ENCODE assay signal across 8 cellular contexts in genomic region chr5:59893436-59894227, GRCh38. TPM values are rescaled to one million over a fixed set of nuclear protein-coding genes. Genes with fewer than 3 reads are reported as not detected.
DNase-seq lines count a peak whose midpoint lies in the region; ATAC-seq and TF ChIP-seq lines count a peak whose summit lies in the region.

Gene PDE4D (minus strand): TSS chr5:59893726.

- peak within 1 kb of the TSS; percentile 26 for H3K4me3 ChIP-seq in AG09309 (ENCODE audit: control insufficient read depth, low read depth, low read length)
- H3K4me3 ChIP-seq in epithelial cell of esophagus (ENCODE audit: low read length) = no peak within 1 kb of the TSS
- peak within 1 kb of the TSS; percentile 48 to 57 for H3K4me3 ChIP-seq in tibial artery

- H3K9me3 ChIP-seq in tibial artery = no peaks in the 10 kb centered on the region

- peaks cover 0 to 22% (median 13%) of the 10 kb centered on the region in 4 donors for H3K4me1 ChIP-seq in tibial artery

- DNase-seq in AG09309 (ENCODE audit: low read depth) = no peak
- peak; percentile 52 for DNase-seq in GM20000 (ENCODE audit: low spot score)
- peak; percentile 36 for DNase-seq in SK-N-DZ (ENCODE audit: low spot score)
- DNase-seq in epithelial cell of esophagus (ENCODE audit: low read depth) = peak; percentile 73
- peak; percentile 89 for DNase-seq in mesenteric fat pad (ENCODE audit: low spot score)
- DNase-seq in tibial artery = peak; percentile 60 to 81
- no peak for DNase-seq in RKO (ENCODE audit: low spot score)

- TF ChIP-seq CTCF in AG09309 (IDR thresholded peaks at IDR 0.05; ENCODE audit: control insufficient read depth, insufficient read depth, low read depth, low read length, missing control alignments) (no peak), GM20000 (IDR thresholded peaks at IDR 0.05; ENCODE audit: extremely low read depth, missing control alignments) (no peak), epithelial cell of esophagus (IDR thresholded peaks at IDR 0.05; ENCODE audit: insufficient read depth, low read depth, low read length, missing control alignments) (no peak), tibial artery (IDR thresholded peaks at IDR 0.05) (no peak)

- H3K36me3 ChIP-seq in tibial artery = no peaks in the 10 kb centered on the region

- no peaks in the 10 kb centered on the region for H3K27me3 ChIP-seq in tibial artery

- intact Hi-C loops in tibial artery (cut with DNase I; ENCODE audit: low total_unique reads) = no loop called here

- no peak for ATAC-seq in HG03439 (IDR thresholded peaks at IDR 0.05; ENCODE audit: unreplicated experiment)

- no peak within 1 kb of the TSS for H3K27ac ChIP-seq in tibial artery

RNA-seq across cellular contexts. Expression of gene PDE4D, which starts in this region (rescaled TPM):
- polyA plus RNA-seq in SK-N-DZ (2014; cell fraction: cytosol; rRNA removed) = 7.2 and 9.5 TPM in 2 replicates
- 11.0 and 16.7 TPM in 2 replicates for polyA plus RNA-seq in SK-N-DZ (2014; cell fraction: nucleus; rRNA removed)
- 28.8 TPM for total RNA-seq in mesenteric fat pad

Comparison
In these comparisons a context has a peak if more than half of its experiments do, and no peak if none do; other contexts are left out.
1. DNase-seq: peak in GM20000 (single experiment), SK-N-DZ (single experiment), epithelial cell of esophagus (single experiment), mesenteric fat pad (single experiment) and tibial artery (2 of 2); none in AG09309 (single experiment) and RKO (single experiment).